ENCODE assay signal across 13 cellular contexts in the genomic region with DNA sequence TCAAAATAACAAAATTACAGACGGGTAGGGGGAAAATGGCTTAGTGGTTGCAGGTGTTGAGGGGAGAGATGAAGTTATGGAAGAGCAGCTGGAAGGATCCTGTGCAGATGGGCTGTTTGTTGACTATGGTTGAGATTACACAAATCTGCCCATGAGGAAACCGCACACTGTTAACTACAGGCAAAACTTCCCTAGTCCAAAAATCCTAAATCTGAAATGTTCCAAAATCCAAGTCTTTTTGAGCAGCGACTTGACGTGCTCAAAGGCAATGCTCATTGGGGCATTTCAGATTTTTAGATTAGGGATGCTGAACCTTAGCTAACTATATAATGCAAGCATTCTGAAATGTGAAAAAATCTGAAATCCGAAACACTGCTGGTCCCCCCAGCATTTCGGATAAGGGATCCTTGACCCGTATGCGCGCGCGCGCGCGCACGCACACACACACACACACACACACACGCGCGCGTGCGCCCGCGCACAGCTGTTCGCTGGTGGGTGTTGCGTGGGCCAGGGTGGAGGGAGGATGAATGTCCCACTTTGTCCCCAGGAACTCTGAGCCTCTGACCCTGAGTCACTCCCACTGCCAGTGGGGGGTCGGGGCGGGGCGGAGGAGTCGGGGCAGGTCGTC. TPM values are rescaled to one million over a fixed set of nuclear protein-coding genes. Genes with fewer than 3 reads are reported as not detected.
DNase-seq lines count a peak whose midpoint lies in the region; ATAC-seq lines count a peak whose summit lies in the region.
"Had no signal": no experiment of that assay in that cellular context is flagged by ENCODE, and none has a peak within 500 bp of the region (broad histone marks: within the 10 kb centered on the region; RNA-seq: fewer than 3 reads in every experiment).

No MANE protein-coding gene starts in this region.

- H3K4me3 Mint-ChIP-seq in activated CD4-positive, alpha-beta T cell treated with anti-CD3 and anti-CD28 coated beads, Interleukin-2, amount 10 ng/mL, durations not matched to agents 24 days and 14 days = peak overlapping the region; percentile 43

- H3K4me1 ChIP-seq in adipocyte (ENCODE audit: control insufficient read depth, insufficient read depth, low read length) = peaks cover 5% of the 10 kb centered on the region
- no peaks in the 10 kb centered on the region for H3K4me1 ChIP-seq in iPS DF 6.9 (ENCODE audit: control insufficient read depth, insufficient read depth, low read length)
- H3K4me1 ChIP-seq in subcutaneous abdominal adipose tissue (ENCODE audit: control insufficient read depth in 5 of 5, insufficient read depth in 5 of 5, low read length in 5 of 5) = peaks cover 0 to 54% (median 29%) of the 10 kb centered on the region in 5 donors
- H3K4me1 ChIP-seq in aorta (ENCODE audit: control insufficient read depth in 1 of 2, insufficient read depth in 2 of 2, low read length in 2 of 2) = no peaks in the 10 kb centered on the region

- no peak overlapping the region for H3K27ac Mint-ChIP-seq in activated CD4-positive, alpha-beta T cell treated with anti-CD3 and anti-CD28 coated beads, Interleukin-2, amount 10 ng/mL, durations not matched to agents 24 days and 14 days
- H3K27ac Mint-ChIP-seq: activated naive CD4-positive, alpha-beta T cell treated with anti-CD3 and anti-CD28 coated beads, Interleukin-2, amount 50 U/mL, for 72 hours had no signal

- H3K27me3 ChIP-seq in adipocyte (replicated peaks; ENCODE audit: control insufficient read depth, insufficient read depth, low read length) (peaks cover 18% of the 10 kb centered on the region), iPS DF 6.9 (ENCODE audit: control insufficient read depth, insufficient read depth, low read length) (no peaks in the 10 kb centered on the region), subcutaneous abdominal adipose tissue (ENCODE audit: control insufficient read depth in 5 of 5, insufficient read depth in 4 of 5, low read length in 5 of 5) (no peaks in the 10 kb centered on the region), aorta (ENCODE audit: control insufficient read depth in 1 of 2, insufficient read depth in 2 of 2, low read length in 1 of 2) (no peaks in the 10 kb centered on the region)

- H3K27ac ChIP-seq in iPS DF 6.9 (ENCODE audit: low read length) = no peak overlapping the region
- no peak overlapping the region for H3K27ac ChIP-seq in subcutaneous abdominal adipose tissue (ENCODE audit: low read depth, low read length)
- no peak overlapping the region for H3K27ac ChIP-seq in aorta (ENCODE audit: low read depth in 1 of 2, low read length in 2 of 2)

- intact Hi-C loops in activated CD4-positive, alpha-beta T cell treated with anti-CD3 and anti-CD28 coated beads, Interleukin-2, amount 10 ng/mL, durations not matched to agents 24 days and 14 days (cut with micrococcal nuclease) = loop anchor here (2.0 kb wide), 1 partner anchor 67 kb away; a partner anchor contains a TSS
- intact Hi-C loops in aorta (cut with DNase I) = loop anchor here in 1 of 2 donors (5.0 to 10.0 kb wide), 2 partner anchors 68 to 121 kb away; a partner anchor contains a TSS

- no peak for DNase-seq in activated CD4-positive, alpha-beta T cell treated with anti-CD3 and anti-CD28 coated beads, Interleukin-2, amount 10 ng/mL, durations not matched to agents 24 days and 14 days
- no peak for DNase-seq in activated CD4-positive, alpha-beta T cell treated with anti-CD3 and anti-CD28 coated beads, Interleukin-2, amount 50 U/mL, for 48 hours
- peak; percentile 38 for DNase-seq in adipocyte (ENCODE audit: low read depth)
- DNase-seq in iPS DF 6.9 (ENCODE audit: low read depth, low spot score) = no peak
- DNase-seq in HK-2 (ENCODE audit: unreplicated experiment) = no peak
- DNase-seq in aorta = no peak
- DNase-seq: foreskin melanocyte, NCI-H187 treated with DMSO at 0.1 percent for 48 hours, right lobe of liver had no signal

- H3K4me3 ChIP-seq in adipocyte (ENCODE audit: low read length) = no peak overlapping the region
- peak overlapping the region; percentile 66; the same call in 1 of the 2 replicates for H3K4me3 ChIP-seq in iPS DF 6.9 (ENCODE audit: low read length)
- peak overlapping the region in 3 of 5 donors; percentile 63 to 71 (median 71) for H3K4me3 ChIP-seq in subcutaneous abdominal adipose tissue (ENCODE audit: low read depth in 1 of 5, low read length in 5 of 5)
- no peak overlapping the region for H3K4me3 ChIP-seq in aorta (ENCODE audit: low read length in 2 of 2)

- H3K9me3 ChIP-seq in adipocyte (ENCODE audit: control insufficient read depth, low read length) (no peaks in the 10 kb centered on the region), iPS DF 6.9 (ENCODE audit: control insufficient read depth, insufficient read depth, low read length) (no peaks in the 10 kb centered on the region), subcutaneous abdominal adipose tissue (ENCODE audit: control insufficient read depth in 5 of 5, low read length in 5 of 5) (no peaks in the 10 kb centered on the region), aorta (ENCODE audit: control insufficient read depth, low read length) (no peaks in the 10 kb centered on the region)
- H3K9me3 ChIP-seq: right lobe of liver had no signal

- peaks cover 29% of the 10 kb centered on the region for H3K27me3 Mint-ChIP-seq in activated CD4-positive, alpha-beta T cell treated with anti-CD3 and anti-CD28 coated beads, Interleukin-2, amount 10 ng/mL, durations not matched to agents 24 days and 14 days

- peaks cover 22% of the 10 kb centered on the region for H3K4me1 Mint-ChIP-seq in activated CD4-positive, alpha-beta T cell treated with anti-CD3 and anti-CD28 coated beads, Interleukin-2, amount 10 ng/mL, durations not matched to agents 24 days and 14 days

- WGBS in iPS DF 6.9 (ENCODE audit: insufficient coverage, insufficient read length) = no CpG with 5 or more reads among the region's 29 CpGs
- WGBS in aorta, 2 donors = 45 to 52% methylated on average over 28 to 29 of the region's 29 CpGs

- H3K9ac ChIP-seq in adipocyte (ENCODE audit: low read length) (no peak overlapping the region), subcutaneous abdominal adipose tissue (ENCODE audit: low read length in 5 of 5) (no peak overlapping the region)

- ATAC-seq in GM19351 (IDR thresholded peaks at IDR 0.05; ENCODE audit: unreplicated experiment) (no peak), aorta (ENCODE audit: low FRiP score) (no peak)
- ATAC-seq: right lobe of liver, SK-N-SH treated with all-trans-retinoic acid at 6 μM for 48 hours had no signal

- H3K36me3 ChIP-seq in adipocyte (ENCODE audit: control insufficient read depth, insufficient read depth, low read length, severe bottlenecking) (no peaks in the 10 kb centered on the region), iPS DF 6.9 (ENCODE audit: control insufficient read depth, insufficient read depth, low read length) (no peaks in the 10 kb centered on the region), subcutaneous abdominal adipose tissue (ENCODE audit: control insufficient read depth in 5 of 5, insufficient read depth in 5 of 5, low read length in 5 of 5) (no peaks in the 10 kb centered on the region), aorta (ENCODE audit: control insufficient read depth in 1 of 2, insufficient read depth in 2 of 2, low read length in 1 of 2) (no peaks in the 10 kb centered on the region)
- H3K36me3 ChIP-seq: right lobe of liver had no signal

- no peaks in the 10 kb centered on the region for H3K9me3 Mint-ChIP-seq in activated CD4-positive, alpha-beta T cell treated with anti-CD3 and anti-CD28 coated beads, Interleukin-2, amount 10 ng/mL, durations not matched to agents 24 days and 14 days
- H3K9me3 Mint-ChIP-seq: activated naive CD4-positive, alpha-beta T cell treated with anti-CD3 and anti-CD28 coated beads, Interleukin-2, amount 50 U/mL, for 72 hours had no signal

- H3K36me3 Mint-ChIP-seq in activated CD4-positive, alpha-beta T cell treated with anti-CD3 and anti-CD28 coated beads, Interleukin-2, amount 10 ng/mL, durations not matched to agents 24 days and 14 days (ENCODE audit: low read depth) = no peaks in the 10 kb centered on the region

RNA-seq across cellular contexts. Expression of a gene that starts 6.8 kb away (rescaled TPM):
- not detected in 2 replicates for total RNA-seq in activated CD4-positive, alpha-beta T cell treated with anti-CD3 and anti-CD28 coated beads, Interleukin-2, amount 10 ng/mL, durations not matched to agents 24 days and 14 days
- total RNA-seq in aorta = 1 to 10 TPM in 1 of 2 donors, under 1 TPM in 1; 0.78 to 9.9 TPM
- polyA plus RNA-seq in aorta = under 1 TPM; 0.13 TPM
- total RNA-seq: activated naive CD4-positive, alpha-beta T cell treated with anti-CD3 and anti-CD28 coated beads, Interleukin-2, amount 50 U/mL, for 72 hours had no signal

Comparison
In these comparisons a context has a peak if more than half of its experiments do, and no peak if none do; other contexts are left out.
1. H3K4me3 ChIP-seq: peak in iPS DF 6.9 (single experiment) and subcutaneous abdominal adipose tissue (3 of 5); none in adipocyte (single experiment) and aorta (0 of 2).